11 cellular contexts compared by ENCODE assay signal in the genomic region with DNA sequence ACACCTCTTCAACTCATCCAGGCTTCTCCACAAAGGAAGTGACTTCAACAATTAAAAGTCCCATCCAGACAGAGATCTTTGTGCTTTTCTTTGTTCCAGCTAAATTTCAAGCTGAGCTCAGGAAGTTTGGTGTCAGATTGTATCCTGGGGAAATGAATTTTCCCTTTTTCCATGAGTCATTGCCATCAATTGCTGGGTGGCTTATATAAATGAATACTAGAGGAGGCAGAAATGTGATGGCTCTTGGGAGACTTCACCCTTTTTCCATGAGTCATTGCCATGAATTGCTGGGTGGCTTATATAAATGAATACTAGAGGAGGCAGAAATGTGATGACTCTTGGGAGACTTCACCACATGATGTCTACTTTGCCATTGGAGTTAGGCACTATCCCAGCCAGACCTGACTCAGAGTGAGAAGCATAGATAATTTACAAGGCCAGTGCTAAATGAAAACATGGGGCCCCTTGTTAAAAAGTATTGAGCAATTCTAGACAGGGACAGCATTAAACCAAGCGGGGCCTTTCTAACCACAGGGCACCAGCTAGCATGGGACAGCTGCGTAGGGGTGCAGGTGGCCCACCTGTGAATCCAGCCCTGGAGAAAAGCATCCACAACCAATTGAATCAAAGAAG.
DNase-seq lines count a peak whose midpoint lies in the region; ATAC-seq, FAIRE-seq and TF ChIP-seq lines count a peak whose summit lies in the region.
"Had no signal": no experiment of that assay in that cellular context is flagged by ENCODE, and none has a peak within 500 bp of the region (broad histone marks: within the 10 kb centered on the region; RNA-seq: fewer than 3 reads in every experiment).

No MANE protein-coding gene starts in this region.

- no peaks in the 10 kb centered on the region for H3K9me1 ChIP-seq in endothelial cell of umbilical vein (replicated peaks; ENCODE audit: control insufficient read depth, extremely low read depth, insufficient read depth, low read length)

- H3F3A ChIP-seq in GM23338 (replicated peaks; ENCODE audit: low read depth) (0 out of 2 replicates have a peak, but pooled peaks cover 3% of the 10 kb centered on the region), PC-3 (ENCODE audit: low read length, unreplicated experiment) (peaks cover 6% of the 10 kb centered on the region)

- TF ChIP-seq CTCF in GM23338 (conservative IDR thresholded peaks at IDR 0.05; ENCODE audit: low read depth in 2 of 2) (no peak), PC-3 (conservative IDR thresholded peaks at IDR 0.05; ENCODE audit: low read depth, low read length) (no peak), endothelial cell of umbilical vein (IDR thresholded peaks at IDR 0.05; ENCODE audit: extremely low read depth in 1 of 2, insufficient read depth in 1 of 2, low read depth in 1 of 2, low read length in 2 of 2) (no peak)

- H3K9me3 ChIP-seq in PC-3 (ENCODE audit: low read length), result no peaks in the 10 kb centered on the region
- no peaks in the 10 kb centered on the region for H3K9me3 ChIP-seq in endothelial cell of umbilical vein (replicated peaks; ENCODE audit: control insufficient read depth, insufficient read depth, low read length)
- H3K9me3 ChIP-seq: gastroesophageal sphincter had no signal

- peaks cover 21% of the 10 kb centered on the region for H3K4me1 ChIP-seq in GM23338 (ENCODE audit: insufficient read depth)
- peaks cover 28% of the 10 kb centered on the region for H3K4me1 ChIP-seq in PC-3 (ENCODE audit: insufficient read depth, low read length)
- H3K4me1 ChIP-seq in endothelial cell of umbilical vein (ENCODE audit: control insufficient read depth, extremely low read depth, insufficient read depth, low read length), result peaks cover 23% of the 10 kb centered on the region

- H3K79me2 ChIP-seq in GM23338 (replicated peaks; ENCODE audit: insufficient read depth) (no peaks in the 10 kb centered on the region), PC-3 (ENCODE audit: low read length) (no peaks in the 10 kb centered on the region), endothelial cell of umbilical vein (ENCODE audit: control insufficient read depth, insufficient read depth, low read length) (no peaks in the 10 kb centered on the region)

- peaks cover 44% of the 10 kb centered on the region for H3K9me2 ChIP-seq in GM23338 (ENCODE audit: insufficient read depth)
- no peaks in the 10 kb centered on the region for H3K9me2 ChIP-seq in PC-3 (replicated peaks; ENCODE audit: low read length)

- H3K27ac Mint-ChIP-seq in GM23338, result peak overlapping the region; percentile 68; the same call in 1 of the 2 replicates

- BruUV-seq in PC-3 (replicated peaks; lab: Mats Ljungman, UMichigan) (no TSS peak), endothelial cell of umbilical vein (replicated peaks; lab: Mats Ljungman, UMichigan) (TSS peak; percentile 93)

- no peak overlapping the region for H2AFZ ChIP-seq in GM23338
- H2AFZ ChIP-seq in PC-3 (ENCODE audit: low read length), result no peak overlapping the region
- no peak overlapping the region for H2AFZ ChIP-seq in endothelial cell of umbilical vein (ENCODE audit: low read depth, low read length)

- intact Hi-C loops in PC-3 (cut with micrococcal nuclease) (no loop called here), endothelial cell of umbilical vein (cut with micrococcal nuclease) (loop anchor here (1.0 to 2.0 kb wide), 3 partner anchors 33 to 170 kb away; no protein-coding TSS in a partner anchor), cardiac septum (cut with DNase I) (no loop called here)

- H3K9ac ChIP-seq in PC-3 (ENCODE audit: low read length) (peak overlapping the region; percentile 61), endothelial cell of umbilical vein (replicated peaks; ENCODE audit: extremely low read depth, insufficient read depth, low read length) (peak overlapping the region; percentile 28)

- 0 out of 2 replicates have a peak overlapping the region, but pooled peaks have one; percentile 11 for H3K4me3 ChIP-seq in GM23338
- no peak overlapping the region; the same call in 1 of the 2 replicates for H3K4me3 ChIP-seq in PC-3 (ENCODE audit: low read length)
- no peak overlapping the region for H3K4me3 ChIP-seq in endothelial cell of umbilical vein (replicated peaks in 1 of 3; ENCODE audit: insufficient read depth in 1 of 3, low read depth in 1 of 3, low read length in 3 of 3)
- H3K4me3 ChIP-seq: gastroesophageal sphincter had no signal

- H3K4me3 Mint-ChIP-seq in GM23338, result no peak overlapping the region

- H4K20me1 ChIP-seq in GM23338 (replicated peaks; ENCODE audit: insufficient read depth) (no peaks in the 10 kb centered on the region), PC-3 (ENCODE audit: low read length) (no peaks in the 10 kb centered on the region), endothelial cell of umbilical vein (replicated peaks; ENCODE audit: control insufficient read depth, extremely low read depth, insufficient read depth, low read length) (no peaks in the 10 kb centered on the region)

- CTCF ChIA-PET in PC-3 (lab: Charles Lee), result no interaction called here
- CTCF ChIA-PET in endothelial cell of umbilical vein (lab: Charles Lee), result interaction anchor here (1.0 to 1.4 kb wide), 3 partner anchors 10 to 36 kb away, joined by 4 to 10 read pairs (median 5); no protein-coding TSS in a partner anchor

- H3K27ac ChIP-seq in GM23338 (ENCODE audit: low read depth) (peak overlapping the region; percentile 7), PC-3 (ENCODE audit: low read length) (peak overlapping the region; percentile 98), endothelial cell of umbilical vein (ENCODE audit: insufficient read depth, low read depth, low read length) (peak overlapping the region; percentile 95)

- H3K36me3 Mint-ChIP-seq in GM23338 (ENCODE audit: low read depth), result no peaks in the 10 kb centered on the region

- H3K27me3 Mint-ChIP-seq in GM23338 (ENCODE audit: insufficient read depth, low read depth, poor library complexity), result peaks cover 14% of the 10 kb centered on the region

- H3K36me3 ChIP-seq in GM23338 (ENCODE audit: insufficient read depth) (0 out of 2 replicates have a peak, but pooled peaks cover 4% of the 10 kb centered on the region), PC-3 (ENCODE audit: low read depth, low read length) (no peaks in the 10 kb centered on the region), endothelial cell of umbilical vein (ENCODE audit: control insufficient read depth in 2 of 2, extremely low read depth in 1 of 2, insufficient read depth in 2 of 2, low read length in 2 of 2) (no peaks in the 10 kb centered on the region)
- H3K36me3 ChIP-seq: gastroesophageal sphincter had no signal

- H3K4me1 Mint-ChIP-seq in GM23338, result peaks cover 29% of the 10 kb centered on the region

- FAIRE-seq in endothelial cell of umbilical vein (lab: Jason Lieb, UNC), result peak; percentile 98

- dilution Hi-C loops in endothelial cell of umbilical vein (cut with MboI; ENCODE audit: extremely low pct_ligation_motif_present, low sequenced_read_pairs), result no loop called here

- DNase-seq in GM23338 (ENCODE audit: low spot score) (peak; percentile 20), PC-3 (peak; percentile 95), endothelial cell of umbilical vein (ENCODE audit: low read depth, low spot score) (peak; percentile 93), pulmonary artery endothelial cell (ENCODE audit: low read depth, low spot score) (peak; percentile 83), 8988T (no peak), DMS 273 treated with DMSO at 0.1 percent for 48 hours (lab: John Stamatoyannopoulos, UW) (no peak), cardiac septum (ENCODE audit: low spot score) (no peak), NCI-H2107 (lab: John Stamatoyannopoulos, UW) (no peak)
- DNase-seq: activated naive CD4-positive, alpha-beta T cell treated with anti-CD3 and anti-CD28 coated beads, Interleukin-2, amount 50 U/mL, for 16 hours; NCI-H446 treated with DMSO at 0.1 percent for 48 hours had no signal

- H3K4me2 ChIP-seq in GM23338, result peak overlapping the region; percentile 21
- H3K4me2 ChIP-seq in PC-3 (ENCODE audit: low read length), result peak overlapping the region; percentile 71
- H3K4me2 ChIP-seq in endothelial cell of umbilical vein (ENCODE audit: insufficient read depth, low read length), result peak overlapping the region; percentile 51

- ATAC-seq in GM23338, result peak; percentile 58
- peak; percentile 86 for ATAC-seq in PC-3
- ATAC-seq: gastroesophageal sphincter had no signal

- TF ChIP-seq POLR2A in endothelial cell of umbilical vein (IDR thresholded peaks at IDR 0.05; ENCODE audit: low read depth, low read length), result no peak

- peaks cover 24% of the 10 kb centered on the region; the same call in 1 of the 2 replicates for H3K27me3 ChIP-seq in GM23338 (ENCODE audit: insufficient read depth)
- no peaks in the 10 kb centered on the region for H3K27me3 ChIP-seq in PC-3 (ENCODE audit: low read length)
- no peaks in the 10 kb centered on the region for H3K27me3 ChIP-seq in endothelial cell of umbilical vein (ENCODE audit: control insufficient read depth in 2 of 2, insufficient read depth in 2 of 2, low read length in 2 of 2)
- H3K27me3 ChIP-seq: gastroesophageal sphincter had no signal

- POLR2A ChIA-PET in PC-3 (lab: Charles Lee; ENCODE audit: unreplicated experiment) (no interaction called here), endothelial cell of umbilical vein (lab: Charles Lee) (no interaction called here)

- H3K9me3 Mint-ChIP-seq in GM23338, result no peaks in the 10 kb centered on the region

TF ChIP-seq in GM23338, 12 proteins besides CTCF, POLR2A, EP300 and RAD21 (continues in another document):
- TF ChIP-seq CREB1 (CRISPR knock-in tag; IDR thresholded peaks at IDR 0.05; ENCODE audit: low read depth) (no peak), JUNB (IDR thresholded peaks at IDR 0.05; ENCODE audit: unreplicated experiment) (no peak)
- TF ChIP-seq, protein P1, sequence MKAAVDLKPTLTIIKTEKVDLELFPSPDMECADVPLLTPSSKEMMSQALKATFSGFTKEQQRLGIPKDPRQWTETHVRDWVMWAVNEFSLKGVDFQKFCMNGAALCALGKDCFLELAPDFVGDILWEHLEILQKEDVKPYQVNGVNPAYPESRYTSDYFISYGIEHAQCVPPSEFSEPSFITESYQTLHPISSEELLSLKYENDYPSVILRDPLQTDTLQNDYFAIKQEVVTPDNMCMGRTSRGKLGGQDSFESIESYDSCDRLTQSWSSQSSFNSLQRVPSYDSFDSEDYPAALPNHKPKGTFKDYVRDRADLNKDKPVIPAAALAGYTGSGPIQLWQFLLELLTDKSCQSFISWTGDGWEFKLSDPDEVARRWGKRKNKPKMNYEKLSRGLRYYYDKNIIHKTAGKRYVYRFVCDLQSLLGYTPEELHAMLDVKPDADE (IDR thresholded peaks at IDR 0.05), result no peak

TF ChIP-seq in endothelial cell of umbilical vein, 7 proteins besides CTCF, POLR2A, EP300 and RAD21 (continues in another document):
- peak; percentile 60 for TF ChIP-seq POLR2AphosphoS5 (IDR thresholded peaks at IDR 0.05; ENCODE audit: insufficient read depth, low read depth, low read length)
- TF ChIP-seq, protein P2, sequence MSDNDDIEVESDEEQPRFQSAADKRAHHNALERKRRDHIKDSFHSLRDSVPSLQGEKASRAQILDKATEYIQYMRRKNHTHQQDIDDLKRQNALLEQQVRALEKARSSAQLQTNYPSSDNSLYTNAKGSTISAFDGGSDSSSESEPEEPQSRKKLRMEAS (IDR thresholded peaks at IDR 0.05; ENCODE audit: insufficient read depth, insufficient read length), result no peak
- TF ChIP-seq JUN (IDR thresholded peaks at IDR 0.05; ENCODE audit: borderline replicate concordance, insufficient read depth, insufficient read length, low read depth), result peak; percentile 96
- TF ChIP-seq MYC (IDR thresholded peaks at IDR 0.05; ENCODE audit: low read depth, low read length), result no peak

Comparison
In these comparisons a context has a peak if more than half of its experiments do, and no peak if none do; other contexts are left out.
1. DNase-seq: peak in GM23338 (single experiment), PC-3 (single experiment), endothelial cell of umbilical vein (single experiment) and pulmonary artery endothelial cell (single experiment); none in 8988T (single experiment), DMS 273 treated with DMSO at 0.1 percent for 48 hours (single experiment), cardiac septum (single experiment) and NCI-H2107 (single experiment).
2. H3K27ac ChIP-seq: peak in every context shown above with its lines; median percentile 98 in PC-3; 95 in endothelial cell of umbilical vein; 7 in GM23338.
3. H3K4me2 ChIP-seq: peak in every context shown above with its lines; median percentile 71 in PC-3; 51 in endothelial cell of umbilical vein; 21 in GM23338.